26 cellular contexts compared by ENCODE assay signal in the genomic region with DNA sequence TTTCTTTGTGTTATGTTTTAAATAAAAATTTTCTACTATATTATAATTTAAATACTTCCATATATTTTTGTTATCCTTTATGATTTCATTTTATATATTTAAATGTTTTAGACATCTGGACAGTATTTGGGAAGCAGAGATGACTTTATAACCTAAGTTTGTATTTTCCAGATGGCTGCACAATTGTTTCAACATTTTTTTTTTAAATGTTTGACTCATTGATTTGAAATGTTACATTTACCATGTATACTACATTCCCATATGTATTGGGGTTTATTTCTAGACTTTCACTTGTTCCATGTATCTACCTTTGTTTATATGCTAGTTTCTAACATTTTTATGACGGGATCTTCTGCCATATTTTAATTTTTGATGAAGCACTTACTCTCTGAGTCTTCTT.
"Had no signal": no experiment of that assay in that cellular context is flagged by ENCODE, and none has a peak within 500 bp of the region (broad histone marks: within the 10 kb centered on the region; RNA-seq: fewer than 3 reads in every experiment).

No MANE protein-coding gene starts in this region.

- H3K27ac ChIP-seq: dorsolateral prefrontal cortex, gastroesophageal sphincter, heart left ventricle, hepatocyte, left lung, neutrophil, parathyroid adenoma, right lobe of liver, thoracic aorta, tibial nerve, upper lobe of left lung had no signal

- ATAC-seq: gastroesophageal sphincter; heart left ventricle; left cardiac atrium; left lung; mucosa of descending colon; natural killer cell treated with Interleukin-12 subunit alpha and Interleukin-12 subunit beta and Interleukin-15 and Interleukin-18, amount 100 ng/mL, for 72 hours; right lobe of liver; stimulated activated naive B cell treated with anti-CD40 and anti-IgM and Interleukin-4, amounts not matched to agents 10 μg/mL and 1 μg/mL and 100 μg/mL, for 72 hours had no signal

- H3K27me3 Mint-ChIP-seq: naive B cell; natural killer cell treated with Interleukin-12 subunit alpha and Interleukin-12 subunit beta and Interleukin-15 and Interleukin-18, amount 100 ng/mL, for 72 hours; progenitor cell of endocrine pancreas; stimulated activated naive B cell treated with anti-CD40 and anti-IgM and Interleukin-4, amounts not matched to agents 10 μg/mL and 1 μg/mL and 100 μg/mL, for 72 hours; stimulated activated naive CD8-positive, alpha-beta T cell treated with anti-CD3 and anti-CD28 coated beads, Interleukin-15, Interleukin-2, amounts not matched to agents 100 ng/mL and 50 ng/mL, for 24 hours had no signal

- H3K9me3 ChIP-seq: gastroesophageal sphincter, mucosa of descending colon, neutrophil, right lobe of liver, thoracic aorta, tibial nerve, upper lobe of left lung had no signal

- FAIRE-seq: small intestine, urothelium cell line had no signal

- H3K4me1 ChIP-seq: gastroesophageal sphincter, heart left ventricle, left lung, parathyroid adenoma, right lobe of liver, tibial nerve, upper lobe of left lung had no signal

- H3K9ac ChIP-seq: parathyroid adenoma had no signal

- H3K36me3 Mint-ChIP-seq: mesothelial cell of epicardium; naive B cell; natural killer cell treated with Interleukin-12 subunit alpha and Interleukin-12 subunit beta and Interleukin-15 and Interleukin-18, amount 100 ng/mL, for 72 hours; stimulated activated naive B cell treated with anti-CD40 and anti-IgM and Interleukin-4, amounts not matched to agents 10 μg/mL and 1 μg/mL and 100 μg/mL, for 72 hours had no signal

- H3K4me1 Mint-ChIP-seq: mesothelial cell of epicardium; naive B cell; neural crest cell; stimulated activated naive B cell treated with anti-CD40 and anti-IgM and Interleukin-4, amounts not matched to agents 10 μg/mL and 1 μg/mL and 100 μg/mL, for 72 hours had no signal

- H3K4me3 ChIP-seq: dorsolateral prefrontal cortex, gastroesophageal sphincter, heart left ventricle, hepatocyte, left lung, mucosa of descending colon, right lobe of liver, thoracic aorta, tibial nerve, upper lobe of left lung had no signal

- H3K27me3 ChIP-seq: dorsolateral prefrontal cortex, gastroesophageal sphincter, heart left ventricle, hepatocyte, left lung, neutrophil, right lobe of liver, tibial nerve, upper lobe of left lung had no signal

- DNase-seq: dorsolateral prefrontal cortex; effector CD4-positive, alpha-beta T cell; heart left ventricle; left cardiac atrium; left lung; mesenchymal stem cell; mucosa of descending colon; naive B cell; right lobe of liver; small intestine; stimulated activated CD4-positive, alpha-beta T cell treated with anti-CD3 and anti-CD28 coated beads, Interleukin-15, amount 100 ng/mL, for 24 hours; stimulated activated CD4-positive, alpha-beta T cell treated with anti-CD3 and anti-CD28 coated beads, Interleukin-2, amount 100 ng/mL, for 48 hours; stimulated activated naive B cell treated with anti-CD40 and anti-IgM and Interleukin-4, amounts not matched to agents 10 μg/mL and 1 μg/mL and 100 μg/mL, for 72 hours; upper lobe of left lung had no signal

- H3K27ac Mint-ChIP-seq: mesothelial cell of epicardium; naive B cell; natural killer cell treated with Interleukin-12 subunit alpha and Interleukin-12 subunit beta and Interleukin-15 and Interleukin-18, amount 100 ng/mL, for 72 hours; progenitor cell of endocrine pancreas; stimulated activated naive B cell treated with anti-CD40 and anti-IgM and Interleukin-4, amounts not matched to agents 10 μg/mL and 1 μg/mL and 100 μg/mL, for 72 hours; stimulated activated naive CD8-positive, alpha-beta T cell treated with anti-CD3 and anti-CD28 coated beads, Interleukin-15, Interleukin-2, amounts not matched to agents 100 ng/mL and 50 ng/mL, for 24 hours had no signal

- H3K36me3 ChIP-seq: gastroesophageal sphincter, heart left ventricle, left lung, neutrophil, right lobe of liver, thoracic aorta, tibial nerve, upper lobe of left lung had no signal

- H3K4me3 Mint-ChIP-seq: mesothelial cell of epicardium; naive B cell; natural killer cell treated with Interleukin-12 subunit alpha and Interleukin-12 subunit beta and Interleukin-15 and Interleukin-18, amount 100 ng/mL, for 72 hours; neural crest cell; stimulated activated naive B cell treated with anti-CD40 and anti-IgM and Interleukin-4, amounts not matched to agents 10 μg/mL and 1 μg/mL and 100 μg/mL, for 72 hours; stimulated activated naive CD8-positive, alpha-beta T cell treated with anti-CD3 and anti-CD28 coated beads, Interleukin-15, Interleukin-2, amounts not matched to agents 100 ng/mL and 50 ng/mL, for 24 hours had no signal
